ENCODE assay signal across 8 cellular contexts in the genomic region with DNA sequence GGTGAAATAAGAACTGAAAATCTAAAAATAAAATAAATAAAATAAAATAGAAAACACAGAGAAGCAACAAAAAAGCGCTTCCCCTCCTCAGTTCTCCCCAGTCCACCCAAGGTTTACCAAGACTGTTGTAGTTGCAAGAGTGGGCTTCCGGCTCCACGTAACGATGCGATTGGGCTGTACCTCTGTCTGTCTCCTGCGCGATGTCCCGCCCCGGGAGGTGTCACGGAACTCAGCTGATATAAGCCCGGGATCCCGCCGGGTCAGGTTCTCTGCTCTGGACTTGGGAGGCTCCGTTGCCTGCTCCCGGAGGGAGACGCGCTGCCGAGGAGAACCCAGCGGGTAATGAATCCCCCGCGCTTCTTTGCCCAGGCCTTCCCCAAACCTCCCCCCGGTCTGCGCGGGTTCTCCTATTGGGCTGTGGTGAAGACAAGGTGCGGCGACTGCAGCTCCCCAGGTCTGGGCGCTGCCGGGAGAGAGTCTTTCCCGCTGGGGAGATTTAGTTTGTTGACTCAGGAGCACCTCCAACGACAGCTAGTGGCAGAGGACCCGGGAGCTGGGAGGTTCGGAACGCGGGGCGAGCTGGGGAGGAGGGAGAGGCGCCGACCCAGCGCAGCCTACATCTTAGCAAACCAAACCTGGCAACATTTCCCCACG. TPM values are rescaled to one million over a fixed set of nuclear protein-coding genes. Genes with fewer than 3 reads are reported as not detected.
DNase-seq lines count a peak whose midpoint lies in the region; ATAC-seq and TF ChIP-seq lines count a peak whose summit lies in the region.

TSS of gene SLFN5 (plus strand) at position 268 of the 654 bp plus-strand sequence. CDS start 15,619 bp downstream, outside the sequence.

- ATAC-seq in HG03064 (IDR thresholded peaks at IDR 0.05; ENCODE audit: low read depth, unreplicated experiment) = peak; percentile 55

- peak; percentile 98 for TF ChIP-seq POLR2A in GM18526 (IDR thresholded peaks at IDR 0.05; ENCODE audit: extremely low read depth, insufficient read length)

- no peak for TF ChIP-seq CTCF in kidney epithelial cell (IDR thresholded peaks at IDR 0.05; ENCODE audit: insufficient read depth, low read length, poor library complexity, severe bottlenecking)

- DNase-seq in A172 (ENCODE audit: low spot score) (peak; percentile 84), NCI-H2196 treated with DMSO at 0.1 percent for 48 hours (lab: John Stamatoyannopoulos, UW; ENCODE audit: unreplicated experiment) (peak; percentile 35), kidney epithelial cell (ENCODE audit: low read depth) (no peak)
- DNase-seq in activated CD4-positive, alpha-beta T cell treated with anti-CD3 and anti-CD28 coated beads for 4 hours = peak; percentile 92 to 97
- peak; percentile 94 for DNase-seq in stimulated activated CD4-positive, alpha-beta T cell treated with anti-CD3 and anti-CD28 coated beads, Interleukin-15, amount 100 ng/mL, for 24 hours

- peak within 1 kb of the TSS; percentile 4 for H3K27ac ChIP-seq in cingulate gyrus (ENCODE audit: low read depth, low read length)

- H3K36me3 ChIP-seq in kidney epithelial cell (ENCODE audit: control insufficient read depth, insufficient read depth, low read length) = no peaks in the 10 kb centered on the region

- H3K4me3 ChIP-seq in kidney epithelial cell (ENCODE audit: low read depth, low read length) = peak within 1 kb of the TSS; percentile 94

- no peaks in the 10 kb centered on the region for H3K27me3 ChIP-seq in kidney epithelial cell (ENCODE audit: control insufficient read depth, insufficient read depth, low read length)

RNA-seq across cellular contexts. Expression of gene SLFN5, which starts in this region (rescaled TPM):
- 7.6 and 17.0 TPM in 2 replicates for total RNA-seq in A172 (2014; rRNA removed; shearing (Covaris generic))
- total RNA-seq in kidney epithelial cell = 114 and 129 TPM in 2 replicates
